In the genomic region with DNA sequence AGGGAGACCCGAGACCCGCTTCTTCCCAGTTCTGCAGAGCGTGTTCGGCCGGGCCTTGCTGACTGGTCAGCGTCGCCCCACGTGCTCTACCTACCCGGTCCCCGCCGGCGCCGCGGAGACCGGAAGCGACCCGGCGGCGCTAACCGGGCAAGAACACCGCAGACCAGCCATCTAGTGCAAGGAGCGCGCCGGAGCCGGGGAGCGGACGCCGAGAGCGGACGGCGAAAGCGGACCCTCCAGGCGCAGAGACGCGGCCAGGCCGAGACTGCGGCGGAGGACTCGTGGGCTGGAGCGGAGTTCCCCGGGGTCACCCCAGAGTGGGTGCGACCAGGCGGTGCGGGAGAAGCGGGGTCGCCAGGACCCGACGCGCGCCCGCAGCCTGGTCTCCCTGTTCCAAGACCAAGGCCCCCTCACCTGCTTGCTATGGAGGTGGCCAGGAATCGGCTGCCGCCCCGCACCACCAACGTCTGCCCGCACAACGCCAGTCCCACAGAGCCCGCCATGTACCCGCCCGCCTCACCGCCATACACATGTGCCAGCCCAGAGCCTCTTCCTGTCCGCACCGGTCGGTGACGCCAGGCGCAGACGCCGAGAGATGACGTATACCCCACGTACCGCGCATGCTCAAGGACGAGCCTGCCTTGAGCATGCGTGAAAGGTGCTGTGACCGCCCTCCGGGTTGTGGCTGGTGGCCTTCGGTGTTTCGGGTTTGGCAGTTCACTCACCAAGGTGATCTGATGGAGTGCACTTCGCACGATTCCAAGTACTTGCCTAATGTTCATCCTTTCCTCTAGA, we compare ENCODE assay signal across 1 cellular context.
A peak's percentile ranks its signal among the peaks of the same experiment; 100 is the strongest.
TF ChIP-seq lines count a peak whose summit lies in the region.

TSS of gene WDR4 (minus strand) at position 547 of the 795 bp plus-strand sequence. CDS start at position 503, 44 bp downstream.

TF ChIP-seq in K562, 482 proteins besides CTCF, POLR2A, EP300 and RAD21 (continued from another document and continues in another):
- TF ChIP-seq ZBTB40 (IDR thresholded peaks at IDR 0.05), result peak; percentile 85
- no peak for TF ChIP-seq ZBTB40 (CRISPR knock-in tag; IDR thresholded peaks at IDR 0.05)
- peak; percentile 100 for TF ChIP-seq SAP30 (IDR thresholded peaks at IDR 0.05; ENCODE audit: borderline replicate concordance, insufficient read depth, low read depth, low read length, poor library complexity, severe bottlenecking)
- TF ChIP-seq KDM5B (IDR thresholded peaks at IDR 0.05; ENCODE audit: insufficient replicate concordance, low read depth, low read length), result peak; percentile 95
- peak; percentile 82; the same call in 1 of the 2 replicates for TF ChIP-seq SRSF3 (IDR thresholded peaks at IDR 0.05; ENCODE audit: insufficient read depth, low read length)
- TF ChIP-seq TSC22D4 (tag; IDR thresholded peaks at IDR 0.05), result no peak
- no peak for TF ChIP-seq ZNF764 (CRISPR knock-in tag; IDR thresholded peaks at IDR 0.05; ENCODE audit: low read depth)
- no peak for TF ChIP-seq HDAC3 (IDR thresholded peaks at IDR 0.05; ENCODE audit: borderline replicate concordance, partially characterized antibody)
- TF ChIP-seq HDAC8 (tag; IDR thresholded peaks at IDR 0.05), result no peak
- no peak for TF ChIP-seq PREB (CRISPR knock-in tag; IDR thresholded peaks at IDR 0.05)
- no peak for TF ChIP-seq REST (CRISPR knock-in tag; IDR thresholded peaks at IDR 0.05; ENCODE audit: low read depth)
- TF ChIP-seq ZNF778 (CRISPR knock-in tag; IDR thresholded peaks at IDR 0.05), result no peak
- TF ChIP-seq ILK (tag; IDR thresholded peaks at IDR 0.05; ENCODE audit: borderline replicate concordance, low read depth), result no peak
- 0 out of 2 replicates have a peak, but pooled peaks have one; percentile 39 for TF ChIP-seq KDM2B (CRISPR knock-in tag; IDR thresholded peaks at IDR 0.05)
- no peak for TF ChIP-seq EGR1 (conservative IDR thresholded peaks at IDR 0.05)
- peak; percentile 62 for TF ChIP-seq ZNF395 (CRISPR knock-in tag; IDR thresholded peaks at IDR 0.05)
- peak; percentile 99 for TF ChIP-seq RBFOX2 (IDR thresholded peaks at IDR 0.05; ENCODE audit: low read depth, low read length)
- TF ChIP-seq ZFP30 (CRISPR knock-in tag; IDR thresholded peaks at IDR 0.05; ENCODE audit: borderline replicate concordance), result no peak
- peak; percentile 98 for TF ChIP-seq ELF1 (tag; IDR thresholded peaks at IDR 0.05)
- no peak for TF ChIP-seq ARID2 (IDR thresholded peaks at IDR 0.05)
- no peak for TF ChIP-seq MIER1 (IDR thresholded peaks at IDR 0.05; ENCODE audit: low read depth)
- TF ChIP-seq ZNF408 (CRISPR knock-in tag; IDR thresholded peaks at IDR 0.05; ENCODE audit: low read depth), result no peak
- TF ChIP-seq SUPT5H (IDR thresholded peaks at IDR 0.05), result peak; percentile 95
- TF ChIP-seq IFI16 (CRISPR knock-in tag; IDR thresholded peaks at IDR 0.05), result no peak
- peak in 1 of 2 experiments; percentile 99; a peak in 2 of 4 replicates for TF ChIP-seq TBL1XR1 (IDR thresholded peaks at IDR 0.05; ENCODE audit: low read length in 2 of 2)
- peak; percentile 54 for TF ChIP-seq NEUROD1 (IDR thresholded peaks at IDR 0.05; ENCODE audit: borderline replicate concordance, low read depth, low read length, partially characterized antibody)
- no peak for TF ChIP-seq ILF3 (IDR thresholded peaks at IDR 0.05; ENCODE audit: borderline replicate concordance)
- TF ChIP-seq NFATC3 (IDR thresholded peaks at IDR 0.05), result no peak
- TF ChIP-seq MBD1 (CRISPR knock-in tag; IDR thresholded peaks at IDR 0.05), result no peak
- TF ChIP-seq, protein P1, sequence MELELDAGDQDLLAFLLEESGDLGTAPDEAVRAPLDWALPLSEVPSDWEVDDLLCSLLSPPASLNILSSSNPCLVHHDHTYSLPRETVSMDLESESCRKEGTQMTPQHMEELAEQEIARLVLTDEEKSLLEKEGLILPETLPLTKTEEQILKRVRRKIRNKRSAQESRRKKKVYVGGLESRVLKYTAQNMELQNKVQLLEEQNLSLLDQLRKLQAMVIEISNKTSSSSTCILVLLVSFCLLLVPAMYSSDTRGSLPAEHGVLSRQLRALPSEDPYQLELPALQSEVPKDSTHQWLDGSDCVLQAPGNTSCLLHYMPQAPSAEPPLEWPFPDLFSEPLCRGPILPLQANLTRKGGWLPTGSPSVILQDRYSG (tag; conservative IDR thresholded peaks at IDR 0.05; ENCODE audit: low read depth), result no peak
- TF ChIP-seq, protein P2, sequence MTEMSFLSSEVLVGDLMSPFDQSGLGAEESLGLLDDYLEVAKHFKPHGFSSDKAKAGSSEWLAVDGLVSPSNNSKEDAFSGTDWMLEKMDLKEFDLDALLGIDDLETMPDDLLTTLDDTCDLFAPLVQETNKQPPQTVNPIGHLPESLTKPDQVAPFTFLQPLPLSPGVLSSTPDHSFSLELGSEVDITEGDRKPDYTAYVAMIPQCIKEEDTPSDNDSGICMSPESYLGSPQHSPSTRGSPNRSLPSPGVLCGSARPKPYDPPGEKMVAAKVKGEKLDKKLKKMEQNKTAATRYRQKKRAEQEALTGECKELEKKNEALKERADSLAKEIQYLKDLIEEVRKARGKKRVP (CRISPR knock-in tag; IDR thresholded peaks at IDR 0.05), result no peak
- no peak for TF ChIP-seq ZNF449 (CRISPR knock-in tag; IDR thresholded peaks at IDR 0.05)
- peak; percentile 97; the same call in 1 of the 2 replicates for TF ChIP-seq RBM14 (IDR thresholded peaks at IDR 0.05; ENCODE audit: borderline replicate concordance, insufficient read depth, low read depth, low read length)
- peak in 1 of 2 experiments; percentile 26; a peak in 1 of 4 replicates for TF ChIP-seq SIX5 (IDR thresholded peaks at IDR 0.05; ENCODE audit: borderline replicate concordance in 1 of 2, insufficient read depth in 1 of 2, low read depth in 1 of 2, low read length in 2 of 2)
- TF ChIP-seq ZFX (CRISPR knock-in tag; IDR thresholded peaks at IDR 0.05), result peak; percentile 69
- TF ChIP-seq BRF1 (IDR thresholded peaks at IDR 0.05; ENCODE audit: borderline replicate concordance, extremely low read depth, insufficient read length), result no peak
